ENCODE assay signal across 14 cellular contexts in the genomic region with DNA sequence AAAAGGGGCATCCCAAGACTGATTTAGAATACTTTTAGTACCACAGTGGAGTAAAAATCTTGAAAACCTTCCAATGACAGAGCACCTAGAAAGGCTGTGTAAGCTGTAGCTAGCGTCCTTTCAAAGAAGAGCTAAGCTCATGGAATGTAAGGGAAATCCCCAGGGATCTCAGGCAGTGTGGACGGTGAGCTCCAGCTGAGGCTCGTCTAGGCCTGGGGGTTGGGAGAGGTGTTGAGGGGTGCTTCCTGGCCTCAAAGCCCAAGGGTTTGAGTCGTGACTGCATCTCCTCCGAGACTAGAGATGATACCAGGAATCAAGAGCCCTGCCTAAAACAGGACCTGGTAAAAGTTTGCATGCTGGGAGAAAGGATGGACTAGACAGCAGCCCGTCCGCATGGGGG. TPM values are rescaled to one million over a fixed set of nuclear protein-coding genes. Genes with fewer than 3 reads are reported as not detected.
A peak's percentile ranks its signal among the peaks of the same experiment; 100 is the strongest.
DNase-seq lines count a peak whose midpoint lies in the region; ATAC-seq and TF ChIP-seq lines count a peak whose summit lies in the region.
"Had no signal": no experiment of that assay in that cellular context is flagged by ENCODE, and none has a peak within 500 bp of the region (broad histone marks: within the 10 kb centered on the region; RNA-seq: fewer than 3 reads in every experiment).

No MANE protein-coding gene starts in this region.

- no peak for ATAC-seq in thoracic aorta (ENCODE audit: insufficient number of reproducible peaks, low FRiP score, low read depth)
- ATAC-seq in HG03196 (IDR thresholded peaks at IDR 0.05; ENCODE audit: unreplicated experiment): no peak
- ATAC-seq in HG03354 (IDR thresholded peaks at IDR 0.05; ENCODE audit: poor library complexity, severe bottlenecking, unreplicated experiment): no peak
- no peak for ATAC-seq in GM18520 (IDR thresholded peaks at IDR 0.05; ENCODE audit: unreplicated experiment)
- ATAC-seq: activated CD4-positive, alpha-beta T cell treated with anti-CD3 and anti-CD28 coated beads for 36 hours had no signal

- no peaks in the 10 kb centered on the region for H3K27me3 Mint-ChIP-seq in MCF 10A (ENCODE audit: insufficient read depth, unreplicated experiment)

- no peak for TF ChIP-seq POLR2A in breast epithelium (IDR thresholded peaks at IDR 0.05)

- POLR2A ChIA-PET in MCF 10A (lab: Yijun Ruan, JAX): interaction anchor here (1.0 kb wide), 1 partner anchor 71 kb away, joined by 3 read pairs; no protein-coding TSS in a partner anchor

- no peaks in the 10 kb centered on the region for H3K27me3 ChIP-seq in breast epithelium
- no peaks in the 10 kb centered on the region for H3K27me3 ChIP-seq in thoracic aorta (replicated peaks; ENCODE audit: insufficient read depth)

- H3K4me1 ChIP-seq in breast epithelium (peaks cover 5 to 14% of the 10 kb centered on the region in 2 donors), thoracic aorta (ENCODE audit: control insufficient read depth in 1 of 2, low read depth in 2 of 2) (peaks cover 36 to 76% of the 10 kb centered on the region in 2 donors)

- no peak overlapping the region for H3K4me3 ChIP-seq in breast epithelium
- no peak overlapping the region for H3K4me3 ChIP-seq in choroid plexus epithelial cell (ENCODE audit: low read depth, low read length)
- no peak overlapping the region for H3K4me3 ChIP-seq in thoracic aorta

- DNase-seq in MCF 10A (ENCODE audit: unreplicated experiment): no peak
- no peak for DNase-seq in breast epithelium (ENCODE audit: low spot score in 2 of 2)
- DNase-seq in choroid plexus epithelial cell (ENCODE audit: low read depth): peak; percentile 84
- DNase-seq in kidney tubule cell (ENCODE audit: low spot score): peak; percentile 55
- no peak for DNase-seq in thoracic aorta (ENCODE audit: low spot score)
- DNase-seq: activated CD4-positive, alpha-beta T cell treated with anti-CD3 and anti-CD28 coated beads for 36 hours; activated naive CD4-positive, alpha-beta T cell; effector CD4-positive, alpha-beta T cell; GOT3; Karpas-422; RPMI8226 had no signal

- no peaks in the 10 kb centered on the region for H3K36me3 ChIP-seq in breast epithelium
- no peaks in the 10 kb centered on the region for H3K36me3 ChIP-seq in thoracic aorta

- H3K27ac ChIP-seq in breast epithelium (peak overlapping the region in 1 of 2 donors; percentile 64), thoracic aorta (peak overlapping the region; percentile 69 to 73)

- CTCF ChIA-PET in MCF 10A (lab: Yijun Ruan, JAX): interaction anchor here (0.6 to 0.9 kb wide), 2 partner anchors 9 to 610 kb away, joined by 4 to 5 read pairs; no protein-coding TSS in a partner anchor

- H3K4me1 Mint-ChIP-seq in MCF 10A (ENCODE audit: insufficient read depth, unreplicated experiment): peaks cover 49% of the 10 kb centered on the region

- no TSS peak for BruUV-seq in MCF 10A (replicated peaks; lab: Mats Ljungman, UMichigan)

- H3K9me3 Mint-ChIP-seq in MCF 10A (ENCODE audit: unreplicated experiment): no peaks in the 10 kb centered on the region

- TF ChIP-seq CTCF in MCF 10A (IDR thresholded peaks at IDR 0.05; ENCODE audit: unreplicated experiment) (no peak), breast epithelium (IDR thresholded peaks at IDR 0.05) (no peak), choroid plexus epithelial cell (conservative IDR thresholded peaks at IDR 0.05; ENCODE audit: low read depth, low read length) (no peak), thoracic aorta (IDR thresholded peaks at IDR 0.05) (no peak)

- H3K4me3 Mint-ChIP-seq in MCF 10A (ENCODE audit: unreplicated experiment): no peak overlapping the region
- H3K4me3 Mint-ChIP-seq: activated CD4-positive, alpha-beta T cell treated with anti-CD3 and anti-CD28 coated beads for 36 hours had no signal

- intact Hi-C loops in MCF 10A (cut with micrococcal nuclease) (no loop called here), breast epithelium (cut with DNase I; ENCODE audit: low total_unique reads) (no loop called here)

- no peaks in the 10 kb centered on the region for H3K36me3 Mint-ChIP-seq in MCF 10A (ENCODE audit: insufficient read depth, unreplicated experiment)

- H3K9me3 ChIP-seq in breast epithelium (no peaks in the 10 kb centered on the region), thoracic aorta (no peaks in the 10 kb centered on the region)

- H3K27ac Mint-ChIP-seq in MCF 10A (ENCODE audit: low read depth, unreplicated experiment): peak overlapping the region; percentile 95
- H3K27ac Mint-ChIP-seq: activated CD4-positive, alpha-beta T cell treated with anti-CD3 and anti-CD28 coated beads for 36 hours had no signal

RNA-seq across cellular contexts. Expression of gene CTIF, which starts 7.6 kb away (rescaled TPM):
- total RNA-seq in MCF 10A (2022): 82.2 and 95.8 TPM in 2 replicates
- 10 to 100 TPM; 28.8 to 78.9 (median 32.6) TPM for total RNA-seq in breast epithelium
- 100 to 1,000 TPM in 1 of 2 donors, 10 to 100 TPM in 1; 63.3 to 125 TPM for total RNA-seq in thoracic aorta

Comparison
In these comparisons a context has a peak if more than half of its experiments do, and no peak if none do; other contexts are left out.
1. DNase-seq: peak in choroid plexus epithelial cell (single experiment) and kidney tubule cell (single experiment); none in MCF 10A (single experiment), breast epithelium (0 of 2) and thoracic aorta (single experiment).